Comparison of ENCODE assay signal across 8 cellular contexts in the genomic region with DNA sequence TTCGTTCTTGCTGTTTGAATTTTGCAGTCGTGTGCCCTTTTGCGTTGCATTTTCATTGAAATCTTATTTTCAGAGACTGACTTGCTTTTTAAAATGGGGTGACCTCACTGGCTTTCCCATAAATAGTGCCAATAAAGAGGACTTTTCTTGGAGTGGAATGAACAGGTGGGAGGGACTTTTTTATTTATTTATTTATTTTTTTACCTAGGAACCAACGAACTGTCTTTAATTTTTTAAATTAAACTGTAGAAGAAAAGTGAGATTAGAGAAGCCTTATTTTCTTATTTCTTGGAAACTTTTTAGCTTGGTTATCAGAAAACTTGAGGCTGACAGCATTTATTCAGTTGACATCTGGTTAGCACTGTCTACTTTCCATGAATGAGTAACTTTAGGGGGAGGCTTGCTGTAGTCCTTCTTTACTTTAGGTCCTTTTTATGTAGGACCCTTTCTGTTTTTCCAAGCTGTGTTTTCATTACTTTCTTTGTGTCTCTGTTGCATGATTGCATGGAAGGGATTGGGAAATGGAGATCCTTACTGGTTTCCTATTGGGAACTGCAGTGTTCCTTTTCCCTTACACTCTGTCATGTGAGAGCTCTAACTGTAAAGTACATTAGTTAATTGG.
DNase-seq lines count a peak whose midpoint lies in the region; ATAC-seq and TF ChIP-seq lines count a peak whose summit lies in the region.

No MANE protein-coding gene starts in this region.

- DNase-seq in DND-41, result no peak
- no peak for DNase-seq in epithelial cell of esophagus (ENCODE audit: low read depth)
- DNase-seq in NCI-H187 treated with DMSO at 0.1 percent for 48 hours (lab: John Stamatoyannopoulos, UW), result no peak
- DNase-seq in SKM-1 treated with dmso at 0.1 percent for 144 hours (lab: John Stamatoyannopoulos, UW; ENCODE audit: unreplicated experiment), result no peak

- H2AFZ ChIP-seq in DND-41 (ENCODE audit: low read depth, low read length) (peak overlapping the region; percentile 50; the same call in 1 of the 2 replicates), OCI-LY1 (ENCODE audit: low read length) (no peak overlapping the region), parathyroid adenoma (peak overlapping the region; percentile 19)

- H3K36me3 ChIP-seq in DND-41 (ENCODE audit: insufficient read depth, low read length) (no peaks in the 10 kb centered on the region), OCI-LY1 (ENCODE audit: insufficient read depth, low read length) (no peaks in the 10 kb centered on the region), parathyroid adenoma (ENCODE audit: control insufficient read depth, insufficient read depth, low read length) (no peaks in the 10 kb centered on the region)

- H3K4me2 ChIP-seq in DND-41 (ENCODE audit: insufficient read depth, low read length), result peak overlapping the region; percentile 72
- peak overlapping the region; percentile 88 for H3K4me2 ChIP-seq in OCI-LY1 (ENCODE audit: low read length)
- H3K4me2 ChIP-seq in parathyroid adenoma (ENCODE audit: low read length), result peak overlapping the region; percentile 94

- H3K9me2 ChIP-seq in OCI-LY1 (ENCODE audit: low read depth, low read length), result no peaks in the 10 kb centered on the region

- H3K27ac ChIP-seq in DND-41 (ENCODE audit: low read length) (peak overlapping the region; percentile 43; the same call in 1 of the 2 replicates), OCI-LY1 (ENCODE audit: low read depth, low read length, poor library complexity, severe bottlenecking) (no peak overlapping the region), parathyroid adenoma (no peak overlapping the region)

- H3K79me2 ChIP-seq in DND-41 (ENCODE audit: insufficient read depth, low read length) (peaks cover 21% of the 10 kb centered on the region), OCI-LY1 (ENCODE audit: insufficient read depth, low read length) (peaks cover 28% of the 10 kb centered on the region), parathyroid adenoma (no peaks in the 10 kb centered on the region)

- ATAC-seq in DND-41 (ENCODE audit: insufficient read depth, low read depth) (no peak), GM18907 (IDR thresholded peaks at IDR 0.05; ENCODE audit: unreplicated experiment) (no peak), GM18909 (IDR thresholded peaks at IDR 0.05; ENCODE audit: poor library complexity, unreplicated experiment) (no peak)

- H3K4me3 ChIP-seq in DND-41 (ENCODE audit: low read depth in 1 of 2, low read length in 2 of 2) (peak overlapping the region; percentile 33 to 65; a peak in 3 of 4 replicates), OCI-LY1 (ENCODE audit: low read depth, low read length, poor library complexity, severe bottlenecking) (peak overlapping the region; percentile 74), epithelial cell of esophagus (ENCODE audit: low read length) (peak overlapping the region; percentile 41), parathyroid adenoma (ENCODE audit: low read depth, low read length) (peak overlapping the region; percentile 65)

- H4K20me1 ChIP-seq in DND-41 (ENCODE audit: insufficient read depth, low read length), result peaks cover 12% of the 10 kb centered on the region; the same call in 1 of the 2 replicates
- no peaks in the 10 kb centered on the region for H4K20me1 ChIP-seq in OCI-LY1 (ENCODE audit: insufficient read depth, low read length)

- H3K9me3 ChIP-seq in DND-41 (ENCODE audit: insufficient read depth, low read length, severe bottlenecking) (no peaks in the 10 kb centered on the region), OCI-LY1 (ENCODE audit: low read length) (no peaks in the 10 kb centered on the region), parathyroid adenoma (ENCODE audit: control insufficient read depth, low read length) (no peaks in the 10 kb centered on the region)

- H3K27me3 ChIP-seq in DND-41 (ENCODE audit: insufficient read depth, low read length, poor library complexity) (peaks cover 14% of the 10 kb centered on the region), OCI-LY1 (ENCODE audit: insufficient read depth, low read length) (no peaks in the 10 kb centered on the region), parathyroid adenoma (ENCODE audit: control insufficient read depth, insufficient read depth, low read length) (no peaks in the 10 kb centered on the region)

- peaks cover 23% of the 10 kb centered on the region; the same call in 1 of the 2 replicates for H3K4me1 ChIP-seq in DND-41 (ENCODE audit: insufficient read depth, low read length)
- H3K4me1 ChIP-seq in OCI-LY1 (ENCODE audit: insufficient read depth, low read length, severe bottlenecking), result peaks cover 50% of the 10 kb centered on the region
- peaks cover 3% of the 10 kb centered on the region for H3K4me1 ChIP-seq in parathyroid adenoma

- TF ChIP-seq CTCF in DND-41 (IDR thresholded peaks at IDR 0.05; ENCODE audit: borderline replicate concordance, extremely low read depth, low read length, poor library complexity, severe bottlenecking) (no peak), OCI-LY1 (IDR thresholded peaks at IDR 0.05; ENCODE audit: low read length) (no peak), epithelial cell of esophagus (IDR thresholded peaks at IDR 0.05; ENCODE audit: insufficient read depth, low read depth, low read length, missing control alignments) (no peak), parathyroid adenoma (IDR thresholded peaks at IDR 0.05) (no peak)

- no peaks in the 10 kb centered on the region for H3F3A ChIP-seq in OCI-LY1 (ENCODE audit: insufficient read depth, low read length)

- H3K9ac ChIP-seq in DND-41 (ENCODE audit: low read depth, low read length) (peak overlapping the region; percentile 62), OCI-LY1 (ENCODE audit: low read length) (peak overlapping the region; percentile 69), parathyroid adenoma (no peak overlapping the region)
